Comparison of ENCODE assay signal across 9 cellular contexts in genomic region chr14:67673451-67673850, GRCh38. TPM values are rescaled to one million over a fixed set of nuclear protein-coding genes. Genes with fewer than 3 reads are reported as not detected.
DNase-seq lines count a peak whose midpoint lies in the region; ATAC-seq and TF ChIP-seq lines count a peak whose summit lies in the region.
"Had no signal": no experiment of that assay in that cellular context is flagged by ENCODE, and none has a peak within 500 bp of the region (broad histone marks: within the 10 kb centered on the region; RNA-seq: fewer than 3 reads in every experiment).

No MANE protein-coding gene starts in this region.

- peaks cover 34% of the 10 kb centered on the region for H3K4me1 Mint-ChIP-seq in activated CD8-positive, alpha-beta T cell treated with anti-CD3 and anti-CD28 coated beads, Interleukin-2, amount 10 ng/mL, durations not matched to agents 7 days and 5 days (ENCODE audit: low read depth)
- peaks cover 53% of the 10 kb centered on the region for H3K4me1 Mint-ChIP-seq in stimulated activated memory B cell treated with anti-CD40 and anti-IgM and Interleukin-4, amounts not matched to agents 10 μg/mL and 1 μg/mL and 100 μg/mL, for 72 hours

- H3K36me3 Mint-ChIP-seq in activated CD8-positive, alpha-beta T cell treated with anti-CD3 and anti-CD28 coated beads, Interleukin-2, amount 10 ng/mL, durations not matched to agents 7 days and 5 days (ENCODE audit: low read depth): peaks cover 25% of the 10 kb centered on the region
- peaks cover 17% of the 10 kb centered on the region for H3K36me3 Mint-ChIP-seq in stimulated activated memory B cell treated with anti-CD40 and anti-IgM and Interleukin-4, amounts not matched to agents 10 μg/mL and 1 μg/mL and 100 μg/mL, for 72 hours

- no peak overlapping the region for H3K27ac ChIP-seq in HL-60 (replicated peaks)

- CTCF ChIA-PET in activated CD8-positive, alpha-beta T cell treated with anti-CD3 and anti-CD28 coated beads, Interleukin-2, amount 10 ng/mL, durations not matched to agents 7 days and 5 days (lab: Charles Lee): interaction anchor here (1.2 to 2.9 kb wide), 9 partner anchors 9 to 73 kb away, joined by 3 to 28 read pairs (median 5); partner anchors contain the start of genes PIGH and RDH11
- CTCF ChIA-PET in HEK293T (lab: Yijun Ruan, JAX): interaction anchor here (0.7 to 1.0 kb wide), 2 partner anchors 246 to 611 kb away, joined by 3 read pairs; no protein-coding TSS in a partner anchor

- no peaks in the 10 kb centered on the region for H3K27me3 ChIP-seq in HL-60 (ENCODE audit: insufficient read depth, poor library complexity, severe bottlenecking)

- H3K4me3 Mint-ChIP-seq in activated CD8-positive, alpha-beta T cell treated with anti-CD3 and anti-CD28 coated beads, Interleukin-2, amount 10 ng/mL, durations not matched to agents 7 days and 5 days: peak overlapping the region; percentile 83
- H3K4me3 Mint-ChIP-seq in stimulated activated memory B cell treated with anti-CD40 and anti-IgM and Interleukin-4, amounts not matched to agents 10 μg/mL and 1 μg/mL and 100 μg/mL, for 72 hours: peak overlapping the region; percentile 89

- no peaks in the 10 kb centered on the region for H3K9me3 Mint-ChIP-seq in activated CD8-positive, alpha-beta T cell treated with anti-CD3 and anti-CD28 coated beads, Interleukin-2, amount 10 ng/mL, durations not matched to agents 7 days and 5 days (ENCODE audit: insufficient read depth)
- H3K9me3 Mint-ChIP-seq in stimulated activated memory B cell treated with anti-CD40 and anti-IgM and Interleukin-4, amounts not matched to agents 10 μg/mL and 1 μg/mL and 100 μg/mL, for 72 hours: no peaks in the 10 kb centered on the region

- DNase-seq in HL-60 (ENCODE audit: low read depth in 1 of 2, low spot score in 1 of 2) (no peak), HEK293T (ENCODE audit: extremely low spot score) (no peak), hepatic stellate cell (ENCODE audit: low spot score) (no peak), ecto neural progenitor cell (ENCODE audit: low spot score) (no peak)
- DNase-seq in activated CD8-positive, alpha-beta T cell treated with anti-CD3 and anti-CD28 coated beads, Interleukin-2, amount 10 ng/mL, durations not matched to agents 7 days and 5 days: no peak

- no peak for ATAC-seq in activated CD8-positive, alpha-beta T cell treated with anti-CD3 and anti-CD28 coated beads, Interleukin-2, amount 10 ng/mL, durations not matched to agents 7 days and 5 days
- no peak for ATAC-seq in stimulated activated memory B cell treated with anti-CD40 and anti-IgM and Interleukin-4, amounts not matched to agents 10 μg/mL and 1 μg/mL and 100 μg/mL, for 72 hours
- no peak for ATAC-seq in activated CD4-positive, CD25-positive, alpha-beta regulatory T cell treated with anti-CD3 and anti-CD28 coated beads, Interleukin-2, amount 50 U/mL, for 24 hours

- peak overlapping the region; percentile 82 for H3K4me3 ChIP-seq in HL-60 (replicated peaks; ENCODE audit: insufficient read depth, low read length)
- peak overlapping the region; percentile 99; the same call in 1 of the 2 replicates for H3K4me3 ChIP-seq in iPS-18c (ENCODE audit: insufficient read depth, low read depth, low read length)

- peak overlapping the region; percentile 87 for H3K27ac Mint-ChIP-seq in activated CD8-positive, alpha-beta T cell treated with anti-CD3 and anti-CD28 coated beads, Interleukin-2, amount 10 ng/mL, durations not matched to agents 7 days and 5 days
- peak overlapping the region; percentile 94 for H3K27ac Mint-ChIP-seq in stimulated activated memory B cell treated with anti-CD40 and anti-IgM and Interleukin-4, amounts not matched to agents 10 μg/mL and 1 μg/mL and 100 μg/mL, for 72 hours

- no peak for TF ChIP-seq CTCF in HL-60 (IDR thresholded peaks at IDR 0.05; ENCODE audit: insufficient read depth, low read length)

- POLR2A ChIA-PET in activated CD8-positive, alpha-beta T cell treated with anti-CD3 and anti-CD28 coated beads, Interleukin-2, amount 10 ng/mL, durations not matched to agents 7 days and 5 days (lab: Charles Lee): interaction anchor here (1.2 kb wide), 1 partner anchor 31 kb away, joined by 3 read pairs; no protein-coding TSS in a partner anchor
- POLR2A ChIA-PET in HEK293T (lab: Yijun Ruan, JAX): interaction anchor here (1.1 to 1.7 kb wide), 6 partner anchors 20 to 75 kb away, joined by 4 to 6 read pairs (median 4); partner anchors contain the start of genes ARG2 and RDH11

- H3K9me3 ChIP-seq in iPS-18c (ENCODE audit: control insufficient read depth, insufficient read depth, low read length): no peaks in the 10 kb centered on the region

- H3K27me3 Mint-ChIP-seq in activated CD8-positive, alpha-beta T cell treated with anti-CD3 and anti-CD28 coated beads, Interleukin-2, amount 10 ng/mL, durations not matched to agents 7 days and 5 days (ENCODE audit: low read depth): no peaks in the 10 kb centered on the region
- H3K27me3 Mint-ChIP-seq in stimulated activated memory B cell treated with anti-CD40 and anti-IgM and Interleukin-4, amounts not matched to agents 10 μg/mL and 1 μg/mL and 100 μg/mL, for 72 hours: no peaks in the 10 kb centered on the region

TF ChIP-seq in HEK293T, 16 proteins besides CTCF, POLR2A, EP300 and RAD21:
- TF ChIP-seq SUZ12 (IDR thresholded peaks at IDR 0.05): no peak
- TF ChIP-seq BHLHE40 (IDR thresholded peaks at IDR 0.05; ENCODE audit: borderline replicate concordance): no peak
- TF ChIP-seq LEF1 (IDR thresholded peaks at IDR 0.05; ENCODE audit: borderline replicate concordance): no peak
- TF ChIP-seq FOXA1 (IDR thresholded peaks at IDR 0.05): no peak
- TF ChIP-seq HDGF (IDR thresholded peaks at IDR 0.05; ENCODE audit: borderline replicate concordance): no peak
- no peak for TF ChIP-seq CTBP1 (IDR thresholded peaks at IDR 0.05; ENCODE audit: borderline replicate concordance)
- no peak for TF ChIP-seq SP1 (IDR thresholded peaks at IDR 0.05)
- no peak for TF ChIP-seq L3MBTL2 (conservative IDR thresholded peaks at IDR 0.05)
- no peak for TF ChIP-seq TARDBP (IDR thresholded peaks at IDR 0.05)
- no peak for TF ChIP-seq NFRKB (IDR thresholded peaks at IDR 0.05)
- no peak for TF ChIP-seq FOXK2 (IDR thresholded peaks at IDR 0.05)
- TF ChIP-seq ARNT (IDR thresholded peaks at IDR 0.05): no peak
- TF ChIP-seq, protein P1, sequence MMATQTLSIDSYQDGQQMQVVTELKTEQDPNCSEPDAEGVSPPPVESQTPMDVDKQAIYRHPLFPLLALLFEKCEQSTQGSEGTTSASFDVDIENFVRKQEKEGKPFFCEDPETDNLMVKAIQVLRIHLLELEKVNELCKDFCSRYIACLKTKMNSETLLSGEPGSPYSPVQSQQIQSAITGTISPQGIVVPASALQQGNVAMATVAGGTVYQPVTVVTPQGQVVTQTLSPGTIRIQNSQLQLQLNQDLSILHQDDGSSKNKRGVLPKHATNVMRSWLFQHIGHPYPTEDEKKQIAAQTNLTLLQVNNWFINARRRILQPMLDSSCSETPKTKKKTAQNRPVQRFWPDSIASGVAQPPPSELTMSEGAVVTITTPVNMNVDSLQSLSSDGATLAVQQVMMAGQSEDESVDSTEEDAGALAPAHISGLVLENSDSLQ (IDR thresholded peaks at IDR 0.05): no peak
- TF ChIP-seq ELF4 (IDR thresholded peaks at IDR 0.05): no peak
- no peak for TF ChIP-seq ZNF384 (IDR thresholded peaks at IDR 0.05)
- no peak for TF ChIP-seq FOXM1 (IDR thresholded peaks at IDR 0.05; ENCODE audit: borderline replicate concordance)

RNA-seq across cellular contexts. Expression of gene VTI1B, which starts 1.0 kb away (rescaled TPM):
- 10 to 100 TPM; 69.6 to 70.6 TPM for total RNA-seq in activated CD8-positive, alpha-beta T cell treated with anti-CD3 and anti-CD28 coated beads, Interleukin-2, amount 10 ng/mL, durations not matched to agents 7 days and 5 days

RNA-seq across cellular contexts. Expression of gene RDH11, which starts 22.1 kb away (rescaled TPM):
- total RNA-seq in activated CD8-positive, alpha-beta T cell treated with anti-CD3 and anti-CD28 coated beads, Interleukin-2, amount 10 ng/mL, durations not matched to agents 7 days and 5 days: 10 to 100 TPM; 48.8 to 57.1 TPM

RNA-seq across cellular contexts. Expression of gene RDH12, which starts 28.2 kb away (rescaled TPM):
- total RNA-seq in activated CD8-positive, alpha-beta T cell treated with anti-CD3 and anti-CD28 coated beads, Interleukin-2, amount 10 ng/mL, durations not matched to agents 7 days and 5 days: not detected
- total RNA-seq: activated CD8-positive, alpha-beta memory T cell treated with anti-CD3 and anti-CD28 coated beads for 36 hours had no signal

RNA-seq across cellular contexts. Expression of gene ARG2, which starts 53.7 kb away (rescaled TPM):
- 1 to 10 TPM; 1.6 to 2.3 TPM for total RNA-seq in activated CD8-positive, alpha-beta T cell treated with anti-CD3 and anti-CD28 coated beads, Interleukin-2, amount 10 ng/mL, durations not matched to agents 7 days and 5 days
